2 cellular contexts compared by ENCODE assay signal in the genomic region with DNA sequence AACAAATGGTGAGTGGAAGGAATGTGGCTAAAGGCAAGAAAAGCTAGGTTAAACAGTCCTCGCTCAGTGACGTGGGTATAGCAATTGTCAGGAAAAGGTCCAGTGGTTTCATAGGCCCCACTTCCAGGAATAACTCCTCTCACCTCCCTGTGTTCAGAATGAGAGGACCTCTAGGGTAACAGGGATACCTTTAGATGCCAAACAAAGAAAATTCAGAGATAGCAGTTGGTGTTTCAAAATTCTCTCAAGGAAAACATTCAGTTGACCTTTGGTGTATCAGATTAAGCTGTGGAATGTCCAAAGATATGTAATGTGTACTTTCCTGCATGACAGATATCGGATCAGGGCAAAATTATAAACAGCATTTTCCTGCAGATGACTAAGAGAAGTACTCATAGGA.
TF ChIP-seq lines count a peak whose summit lies in the region.

No MANE protein-coding gene starts in this region.

TF ChIP-seq in K562, 482 proteins besides CTCF, POLR2A, EP300 and RAD21 (continued from another document):
- TF ChIP-seq, protein P1, sequence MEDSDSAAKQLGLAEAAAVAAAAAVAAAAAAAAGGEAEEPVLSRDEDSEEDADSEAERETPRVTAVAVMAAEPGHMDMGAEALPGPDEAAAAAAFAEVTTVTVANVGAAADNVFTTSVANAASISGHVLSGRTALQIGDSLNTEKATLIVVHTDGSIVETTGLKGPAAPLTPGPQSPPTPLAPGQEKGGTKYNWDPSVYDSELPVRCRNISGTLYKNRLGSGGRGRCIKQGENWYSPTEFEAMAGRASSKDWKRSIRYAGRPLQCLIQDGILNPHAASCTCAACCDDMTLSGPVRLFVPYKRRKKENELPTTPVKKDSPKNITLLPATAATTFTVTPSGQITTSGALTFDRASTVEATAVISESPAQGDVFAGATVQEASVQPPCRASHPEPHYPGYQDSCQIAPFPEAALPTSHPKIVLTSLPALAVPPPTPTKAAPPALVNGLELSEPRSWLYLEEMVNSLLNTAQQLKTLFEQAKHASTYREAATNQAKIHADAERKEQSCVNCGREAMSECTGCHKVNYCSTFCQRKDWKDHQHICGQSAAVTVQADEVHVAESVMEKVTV (CRISPR knock-in tag; IDR thresholded peaks at IDR 0.05): no peak
- TF ChIP-seq ILK (tag; IDR thresholded peaks at IDR 0.05; ENCODE audit: borderline replicate concordance, low read depth) (no peak), NR1H2 (CRISPR knock-in tag; IDR thresholded peaks at IDR 0.05) (no peak), ADNP (tag; IDR thresholded peaks at IDR 0.05) (no peak), KHSRP (IDR thresholded peaks at IDR 0.05) (no peak), PPARD (CRISPR knock-in tag; IDR thresholded peaks at IDR 0.05) (no peak)
- TF ChIP-seq, protein P2, sequence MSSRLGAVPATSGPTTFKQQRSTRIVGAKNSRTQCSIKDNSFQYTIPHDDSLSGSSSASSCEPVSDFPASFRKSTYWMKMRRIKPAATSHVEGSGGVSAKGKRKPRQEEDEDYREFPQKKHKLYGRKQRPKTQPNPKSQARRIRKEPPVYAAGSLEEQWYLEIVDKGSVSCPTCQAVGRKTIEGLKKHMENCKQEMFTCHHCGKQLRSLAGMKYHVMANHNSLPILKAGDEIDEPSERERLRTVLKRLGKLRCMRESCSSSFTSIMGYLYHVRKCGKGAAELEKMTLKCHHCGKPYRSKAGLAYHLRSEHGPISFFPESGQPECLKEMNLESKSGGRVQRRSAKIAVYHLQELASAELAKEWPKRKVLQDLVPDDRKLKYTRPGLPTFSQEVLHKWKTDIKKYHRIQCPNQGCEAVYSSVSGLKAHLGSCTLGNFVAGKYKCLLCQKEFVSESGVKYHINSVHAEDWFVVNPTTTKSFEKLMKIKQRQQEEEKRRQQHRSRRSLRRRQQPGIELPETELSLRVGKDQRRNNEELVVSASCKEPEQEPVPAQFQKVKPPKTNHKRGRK (tag; IDR thresholded peaks at IDR 0.05): no peak
- TF ChIP-seq, protein P3, sequence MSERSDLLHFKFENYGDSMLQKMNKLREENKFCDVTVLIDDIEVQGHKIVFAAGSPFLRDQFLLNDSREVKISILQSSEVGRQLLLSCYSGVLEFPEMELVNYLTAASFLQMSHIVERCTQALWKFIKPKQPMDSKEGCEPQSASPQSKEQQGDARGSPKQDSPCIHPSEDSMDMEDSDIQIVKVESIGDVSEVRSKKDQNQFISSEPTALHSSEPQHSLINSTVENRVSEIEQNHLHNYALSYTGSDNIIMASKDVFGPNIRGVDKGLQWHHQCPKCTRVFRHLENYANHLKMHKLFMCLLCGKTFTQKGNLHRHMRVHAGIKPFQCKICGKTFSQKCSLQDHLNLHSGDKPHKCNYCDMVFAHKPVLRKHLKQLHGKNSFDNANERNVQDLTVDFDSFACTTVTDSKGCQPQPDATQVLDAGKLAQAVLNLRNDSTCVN (CRISPR knock-in tag; IDR thresholded peaks at IDR 0.05): no peak

TF ChIP-seq in WTC11, 78 proteins besides CTCF, POLR2A, EP300 and RAD21 (continued from another document):
- TF ChIP-seq, protein P4, sequence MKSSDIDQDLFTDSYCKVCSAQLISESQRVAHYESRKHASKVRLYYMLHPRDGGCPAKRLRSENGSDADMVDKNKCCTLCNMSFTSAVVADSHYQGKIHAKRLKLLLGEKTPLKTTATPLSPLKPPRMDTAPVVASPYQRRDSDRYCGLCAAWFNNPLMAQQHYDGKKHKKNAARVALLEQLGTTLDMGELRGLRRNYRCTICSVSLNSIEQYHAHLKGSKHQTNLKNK (CRISPR knock-in tag; IDR thresholded peaks at IDR 0.05): no peak
- TF ChIP-seq NR1H2 (CRISPR knock-in tag; IDR thresholded peaks at IDR 0.05) (no peak), TP53 (CRISPR knock-in tag; IDR thresholded peaks at IDR 0.05) (no peak), JAZF1 (CRISPR knock-in tag; IDR thresholded peaks at IDR 0.05) (no peak), ZNF317 (CRISPR knock-in tag; IDR thresholded peaks at IDR 0.05; ENCODE audit: borderline replicate concordance, low read depth) (no peak), SP1 (CRISPR knock-in tag; conservative IDR thresholded peaks at IDR 0.05) (no peak)
